9 cellular contexts compared by ENCODE assay signal in genomic region chr12:12995088-12995487, GRCh38. TPM values are rescaled to one million over a fixed set of nuclear protein-coding genes. Genes with fewer than 3 reads are reported as not detected.
"Had no signal": no experiment of that assay in that cellular context is flagged by ENCODE, and none has a peak within 500 bp of the region (broad histone marks: within the 10 kb centered on the region; RNA-seq: fewer than 3 reads in every experiment).

No MANE protein-coding gene starts in this region.

- H3K4me2 ChIP-seq: GM23338 had no signal

- H3K4me3 ChIP-seq: GM23338, K562 had no signal

- H2AFZ ChIP-seq: GM23338 had no signal

- DNase-seq: H9, HCEC 1CT, HFFc6 had no signal

- ATAC-seq: GM23338, HepG2, K562 had no signal

- H3K27ac ChIP-seq: HL-60 had no signal

RNA-seq across cellular contexts. Expression of gene GPRC5D, which starts 43.1 kb away (rescaled TPM):
- total RNA-seq: GM23338, H1, H9, HepG2, HFFc6, HT1080, K562 had no signal
- polyA plus RNA-seq: GM23338, HepG2 had no signal
